In the genomic region with DNA sequence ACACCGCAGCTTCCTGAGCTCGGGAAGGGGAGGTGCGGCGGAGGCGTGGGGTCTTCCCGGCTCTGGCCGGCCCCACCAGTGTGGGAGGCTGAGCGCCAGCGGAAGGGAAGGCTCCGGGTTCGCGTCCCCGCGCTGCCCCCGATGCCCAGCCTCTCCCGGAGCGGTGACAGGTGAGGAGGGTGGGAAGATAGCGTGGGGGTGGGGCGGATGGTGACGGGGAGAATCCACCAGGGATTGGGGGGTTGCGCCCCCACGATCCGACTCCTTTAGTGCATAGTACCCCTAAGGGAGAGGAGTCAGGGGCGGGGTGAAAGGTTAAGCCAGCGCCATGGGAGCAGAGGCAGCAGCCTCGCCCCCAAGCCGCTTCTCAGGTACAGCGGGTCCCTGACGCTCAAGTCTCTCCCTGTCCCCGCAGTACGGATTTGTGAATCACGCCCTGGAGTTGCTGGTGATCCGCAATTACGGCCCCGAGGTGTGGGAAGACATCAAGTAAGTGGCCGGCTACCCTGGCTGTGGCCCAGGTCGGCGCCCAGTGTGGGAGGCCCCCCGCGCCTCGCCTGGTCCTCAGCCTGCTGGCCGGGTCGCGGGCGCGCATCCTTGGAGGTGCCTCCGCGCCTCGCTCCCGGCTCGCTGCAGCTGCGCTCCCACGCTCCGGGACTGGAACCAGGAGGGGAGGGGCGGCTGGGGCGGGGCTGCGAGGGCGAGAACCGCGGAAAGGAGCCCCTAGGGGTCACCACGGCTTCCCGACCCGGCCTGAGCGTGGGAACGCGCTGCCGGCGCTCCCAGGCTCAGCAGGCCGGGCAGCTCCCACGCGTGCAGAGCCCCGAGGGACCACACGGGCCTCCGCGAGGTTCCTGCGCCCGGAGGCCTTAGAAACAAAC, we compare ENCODE assay signal across 1 cellular context.
TF ChIP-seq lines count a peak whose summit lies in the region.

No MANE protein-coding gene starts in this region.

TF ChIP-seq in HEK293, 187 proteins besides CTCF, POLR2A, EP300 and RAD21 (continued from another document):
- TF ChIP-seq, protein P1, sequence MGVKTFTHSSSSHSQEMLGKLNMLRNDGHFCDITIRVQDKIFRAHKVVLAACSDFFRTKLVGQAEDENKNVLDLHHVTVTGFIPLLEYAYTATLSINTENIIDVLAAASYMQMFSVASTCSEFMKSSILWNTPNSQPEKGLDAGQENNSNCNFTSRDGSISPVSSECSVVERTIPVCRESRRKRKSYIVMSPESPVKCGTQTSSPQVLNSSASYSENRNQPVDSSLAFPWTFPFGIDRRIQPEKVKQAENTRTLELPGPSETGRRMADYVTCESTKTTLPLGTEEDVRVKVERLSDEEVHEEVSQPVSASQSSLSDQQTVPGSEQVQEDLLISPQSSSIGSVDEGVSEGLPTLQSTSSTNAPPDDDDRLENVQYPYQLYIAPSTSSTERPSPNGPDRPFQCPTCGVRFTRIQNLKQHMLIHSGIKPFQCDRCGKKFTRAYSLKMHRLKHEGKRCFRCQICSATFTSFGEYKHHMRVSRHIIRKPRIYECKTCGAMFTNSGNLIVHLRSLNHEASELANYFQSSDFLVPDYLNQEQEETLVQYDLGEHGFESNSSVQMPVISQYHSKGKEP (tag by site-specific recombination; IDR thresholded peaks at IDR 0.05), result 0 out of 2 replicates have a peak, but pooled peaks have one; percentile 3
- TF ChIP-seq, protein P2, sequence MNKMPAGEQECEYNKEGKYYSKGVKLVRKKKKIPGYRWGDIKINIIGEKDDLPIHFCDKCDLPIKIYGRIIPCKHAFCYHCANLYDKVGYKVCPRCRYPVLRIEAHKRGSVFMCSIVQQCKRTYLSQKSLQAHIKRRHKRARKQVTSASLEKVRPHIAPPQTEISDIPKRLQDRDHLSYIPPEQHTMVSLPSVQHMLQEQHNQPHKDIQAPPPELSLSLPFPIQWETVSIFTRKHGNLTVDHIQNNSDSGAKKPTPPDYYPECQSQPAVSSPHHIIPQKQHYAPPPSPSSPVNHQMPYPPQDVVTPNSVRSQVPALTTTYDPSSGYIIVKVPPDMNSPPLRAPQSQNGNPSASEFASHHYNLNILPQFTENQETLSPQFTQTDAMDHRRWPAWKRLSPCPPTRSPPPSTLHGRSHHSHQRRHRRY (tag by site-specific recombination; IDR thresholded peaks at IDR 0.05), result no peak
- TF ChIP-seq ZNF837 (tag by site-specific recombination; IDR thresholded peaks at IDR 0.05) (no peak), ZNF610 (tag by site-specific recombination; IDR thresholded peaks at IDR 0.05; ENCODE audit: borderline replicate concordance) (0 out of 2 replicates have a peak, but pooled peaks have one; percentile 5), ZBTB8A (tag by site-specific recombination; IDR thresholded peaks at IDR 0.05) (peak; percentile 15; the same call in 1 of the 2 replicates), ZIC2 (tag by site-specific recombination; IDR thresholded peaks at IDR 0.05) (peak; percentile 24), ZFHX2 (tag by site-specific recombination; conservative IDR thresholded peaks at IDR 0.05) (peak; percentile 71)
